Comparison of ENCODE assay signal across 22 cellular contexts in genomic region chrX:2383735-2384134, GRCh38.
DNase-seq lines count a peak whose midpoint lies in the region; ATAC-seq and TF ChIP-seq lines count a peak whose summit lies in the region.
"Had no signal": no experiment of that assay in that cellular context is flagged by ENCODE, and none has a peak within 500 bp of the region (broad histone marks: within the 10 kb centered on the region; RNA-seq: fewer than 3 reads in every experiment).

No MANE protein-coding gene starts in this region.

- H3K4me1 ChIP-seq in breast epithelium (no peaks in the 10 kb centered on the region), stomach (peaks cover 4 to 24% (median 12%) of the 10 kb centered on the region in 4 donors)
- H3K4me1 ChIP-seq: BLaER1 treated with 17β-estradiol and CSF1 and Interleukin-3, amounts not matched to agents 10 nM and 100 nM; Peyer's patch had no signal

- DNase-seq in MCF 10A (ENCODE audit: unreplicated experiment) (peak; percentile 28), breast epithelium (ENCODE audit: low spot score in 2 of 2) (no peak), epithelial cell of prostate (ENCODE audit: low read depth, low spot score) (peak; percentile 40), left lobe of liver (ENCODE audit: low spot score) (no peak), stomach (peak; percentile 48), nucleus accumbens (lab: John Stamatoyannopoulos, UW) (no peak)
- DNase-seq in activated CD8-positive, alpha-beta memory T cell treated with anti-CD3 and anti-CD28 coated beads, Interleukin-2, amount 10 ng/mL, durations not matched to agents 7 days and 5 days = no peak
- DNase-seq: CD4-positive, alpha-beta memory T cell; GM23248; H9; HFFc6; Karpas-422; NCI-H1417; NCI-H1694 treated with DMSO at 0.1 percent for 48 hours; NCI-H2081 treated with DMSO at 0.1 percent for 48 hours; NCI-H2171 treated with DMSO at 0.1 percent for 48 hours; NCI-H524 treated with DMSO at 0.1 percent for 48 hours; NCI-H82; Peyer's patch had no signal

- H3K36me3 ChIP-seq in breast epithelium (no peaks in the 10 kb centered on the region), stomach (peaks cover 0 to 7% (median 1%) of the 10 kb centered on the region in 4 donors)
- H3K36me3 ChIP-seq: Peyer's patch had no signal

- no peak overlapping the region for H3K27ac Mint-ChIP-seq in MCF 10A (ENCODE audit: low read depth, unreplicated experiment)
- H3K27ac Mint-ChIP-seq in activated CD8-positive, alpha-beta memory T cell treated with anti-CD3 and anti-CD28 coated beads, Interleukin-2, amount 10 ng/mL, durations not matched to agents 7 days and 5 days = no peak overlapping the region
- H3K27ac Mint-ChIP-seq: CD4-positive, alpha-beta memory T cell; H9; HFFc6 had no signal

- no peaks in the 10 kb centered on the region for H3K36me3 Mint-ChIP-seq in MCF 10A (ENCODE audit: insufficient read depth, unreplicated experiment)
- peaks cover 5% of the 10 kb centered on the region for H3K36me3 Mint-ChIP-seq in activated CD8-positive, alpha-beta memory T cell treated with anti-CD3 and anti-CD28 coated beads, Interleukin-2, amount 10 ng/mL, durations not matched to agents 7 days and 5 days

- no peak overlapping the region for H3K4me3 Mint-ChIP-seq in MCF 10A (ENCODE audit: unreplicated experiment)
- H3K4me3 Mint-ChIP-seq in activated CD8-positive, alpha-beta memory T cell treated with anti-CD3 and anti-CD28 coated beads, Interleukin-2, amount 10 ng/mL, durations not matched to agents 7 days and 5 days = no peak overlapping the region
- H3K4me3 Mint-ChIP-seq: CD4-positive, alpha-beta memory T cell; H9; HFFc6 had no signal

- POLR2A ChIA-PET in MCF 10A (lab: Yijun Ruan, JAX) = no interaction called here

- H3K9me3 Mint-ChIP-seq in MCF 10A (ENCODE audit: unreplicated experiment) = no peaks in the 10 kb centered on the region
- H3K9me3 Mint-ChIP-seq in activated CD8-positive, alpha-beta memory T cell treated with anti-CD3 and anti-CD28 coated beads, Interleukin-2, amount 10 ng/mL, durations not matched to agents 7 days and 5 days (ENCODE audit: low read depth) = peaks cover 9% of the 10 kb centered on the region

- H3K27me3 ChIP-seq in breast epithelium (no peaks in the 10 kb centered on the region), stomach (no peaks in the 10 kb centered on the region)
- H3K27me3 ChIP-seq: BLaER1 treated with 17β-estradiol and CSF1 and Interleukin-3, amounts not matched to agents 10 nM and 100 nM; Peyer's patch had no signal

- no peak for TF ChIP-seq EP300 in stomach (IDR thresholded peaks at IDR 0.05)

- TF ChIP-seq CTCF in MCF 10A (IDR thresholded peaks at IDR 0.05; ENCODE audit: unreplicated experiment) = no peak
- TF ChIP-seq CTCF in breast epithelium (IDR thresholded peaks at IDR 0.05) = no peak
- no peak for TF ChIP-seq CTCF in stomach (IDR thresholded peaks at IDR 0.05)

- H3K27ac ChIP-seq in breast epithelium (no peak overlapping the region), epithelial cell of prostate (no peak overlapping the region), stomach (peak overlapping the region in 2 of 5 donors; percentile 39 to 64)
- H3K27ac ChIP-seq: 22Rv1; BLaER1 treated with 17β-estradiol and CSF1 and Interleukin-3, amounts not matched to agents 10 nM and 100 nM; GM23248; Peyer's patch had no signal

- H3K4me3 ChIP-seq in breast epithelium (no peak overlapping the region), stomach (no peak overlapping the region)
- H3K4me3 ChIP-seq: BLaER1 treated with 17β-estradiol and CSF1 and Interleukin-3, amounts not matched to agents 10 nM and 100 nM; GM23248; Peyer's patch had no signal

- peak; percentile 47 for ATAC-seq in left lobe of liver
- no peak for ATAC-seq in HG03442 (IDR thresholded peaks at IDR 0.05; ENCODE audit: unreplicated experiment)
- no peak for ATAC-seq in activated CD8-positive, alpha-beta memory T cell treated with anti-CD3 and anti-CD28 coated beads, Interleukin-2, amount 10 ng/mL, durations not matched to agents 7 days and 5 days

- no peaks in the 10 kb centered on the region for H3K4me1 Mint-ChIP-seq in MCF 10A (ENCODE audit: insufficient read depth, unreplicated experiment)
- H3K4me1 Mint-ChIP-seq in activated CD8-positive, alpha-beta memory T cell treated with anti-CD3 and anti-CD28 coated beads, Interleukin-2, amount 10 ng/mL, durations not matched to agents 7 days and 5 days = no peaks in the 10 kb centered on the region

- no peaks in the 10 kb centered on the region for H3K27me3 Mint-ChIP-seq in MCF 10A (ENCODE audit: insufficient read depth, unreplicated experiment)
- no peaks in the 10 kb centered on the region for H3K27me3 Mint-ChIP-seq in activated CD8-positive, alpha-beta memory T cell treated with anti-CD3 and anti-CD28 coated beads, Interleukin-2, amount 10 ng/mL, durations not matched to agents 7 days and 5 days
- H3K27me3 Mint-ChIP-seq: CD4-positive, alpha-beta memory T cell had no signal

- intact Hi-C loops in MCF 10A (cut with micrococcal nuclease) (no loop called here), breast epithelium (cut with DNase I; ENCODE audit: low total_unique reads) (no loop called here), stomach (cut with DNase I; ENCODE audit: low total_unique reads) (no loop called here)

- TF ChIP-seq POLR2A in breast epithelium (IDR thresholded peaks at IDR 0.05) = no peak
- TF ChIP-seq POLR2A in stomach (IDR thresholded peaks at IDR 0.05) = no peak

- BruUV-seq in MCF 10A (replicated peaks; lab: Mats Ljungman, UMichigan) = no TSS peak

- WGBS in stomach, 5 donors = 35 to 72% (median 62%) methylated on average over 3 of the region's 3 CpGs

- H3K9me3 ChIP-seq in breast epithelium (no peaks in the 10 kb centered on the region), stomach (no peaks in the 10 kb centered on the region)
- H3K9me3 ChIP-seq: Peyer's patch had no signal

- CTCF ChIA-PET in MCF 10A (lab: Yijun Ruan, JAX) = no interaction called here
- CTCF ChIA-PET in activated CD8-positive, alpha-beta memory T cell treated with anti-CD3 and anti-CD28 coated beads, Interleukin-2, amount 10 ng/mL, durations not matched to agents 7 days and 5 days (lab: Charles Lee) = no interaction called here

Comparison
In these comparisons a context has a peak if more than half of its experiments do, and no peak if none do; other contexts are left out.
1. DNase-seq: peak in MCF 10A (single experiment), epithelial cell of prostate (single experiment) and stomach (single experiment); none in breast epithelium (0 of 2), left lobe of liver (single experiment), nucleus accumbens (0 of 56) and activated CD8-positive, alpha-beta memory T cell treated with anti-CD3 and anti-CD28 coated beads, Interleukin-2, amount 10 ng/mL, durations not matched to agents 7 days and 5 days (single experiment).